In genomic region chr14:67999693-68000384, GRCh38 we compare ENCODE assay signal across 14 cellular contexts.
DNase-seq lines count a peak whose midpoint lies in the region; ATAC-seq, FAIRE-seq and TF ChIP-seq lines count a peak whose summit lies in the region.
"Had no signal": no experiment of that assay in that cellular context is flagged by ENCODE, and none has a peak within 500 bp of the region (broad histone marks: within the 10 kb centered on the region; RNA-seq: fewer than 3 reads in every experiment).

No MANE protein-coding gene starts in this region.

- peak; percentile 12 for DNase-seq in H54 (ENCODE audit: insufficient read length, low spot score)
- peak; percentile 44 for DNase-seq in adipocyte (ENCODE audit: low read depth)
- DNase-seq in glomerular visceral epithelial cell (ENCODE audit: extremely low spot score): peak; percentile 84
- no peak for DNase-seq in smooth muscle cell (lab: John Stamatoyannopoulos, UW; ENCODE audit: unreplicated experiment)
- no peak for DNase-seq in stimulated activated CD4-positive, alpha-beta T cell treated with anti-CD3 and anti-CD28 coated beads, Interleukin-4, amount 100 ng/mL, for 4 hours
- no peak for DNase-seq in NCI-H82 treated with DMSO at 0.1 percent for 48 hours (lab: John Stamatoyannopoulos, UW; ENCODE audit: unreplicated experiment)
- DNase-seq: activated CD4-positive, alpha-beta T cell treated with anti-CD3 and anti-CD28 coated beads for 36 hours; activated naive CD4-positive, alpha-beta T cell; DND-41; left colon; right cardiac atrium; SHP77 treated with DMSO at 0.1 percent for 48 hours had no signal

- H3K4me3 ChIP-seq in adipocyte (ENCODE audit: low read length): peak overlapping the region; percentile 63
- peak overlapping the region; percentile 24 for H3K4me3 ChIP-seq in smooth muscle cell

- peak overlapping the region; percentile 72 for H3K9ac ChIP-seq in adipocyte (ENCODE audit: low read length)
- peak overlapping the region; percentile 78 for H3K9ac ChIP-seq in smooth muscle cell (ENCODE audit: low read depth)

- peak overlapping the region; percentile 63 for H2AFZ ChIP-seq in smooth muscle cell (ENCODE audit: low read depth)

- no peaks in the 10 kb centered on the region for H3K9me3 ChIP-seq in adipocyte (ENCODE audit: control insufficient read depth, low read length)
- no peaks in the 10 kb centered on the region for H3K9me3 ChIP-seq in smooth muscle cell (replicated peaks; ENCODE audit: low read depth)

- TF ChIP-seq CTCF in smooth muscle cell (IDR thresholded peaks at IDR 0.05; ENCODE audit: borderline replicate concordance, insufficient read depth, poor library complexity, severe bottlenecking): no peak

- H3F3A ChIP-seq in smooth muscle cell (ENCODE audit: low read depth): peaks cover 7% of the 10 kb centered on the region

- H3K79me2 ChIP-seq in smooth muscle cell (ENCODE audit: low read depth): no peaks in the 10 kb centered on the region

- no peaks in the 10 kb centered on the region for H4K20me1 ChIP-seq in smooth muscle cell (ENCODE audit: low read depth)

- H3K27me3 ChIP-seq in adipocyte (replicated peaks; ENCODE audit: control insufficient read depth, insufficient read depth, low read length): no peaks in the 10 kb centered on the region
- H3K27me3 ChIP-seq in smooth muscle cell (ENCODE audit: low read depth): no peaks in the 10 kb centered on the region

- H3K4me2 ChIP-seq in smooth muscle cell: peak overlapping the region; percentile 83

- H3K36me3 ChIP-seq in adipocyte (ENCODE audit: control insufficient read depth, insufficient read depth, low read length, severe bottlenecking) (no peaks in the 10 kb centered on the region), smooth muscle cell (ENCODE audit: low read depth) (no peaks in the 10 kb centered on the region)

- TF ChIP-seq POLR2A in H54 (IDR thresholded peaks at IDR 0.05; ENCODE audit: low read depth, low read length): no peak

- ATAC-seq in GM18519 (IDR thresholded peaks at IDR 0.05; ENCODE audit: low FRiP score, unreplicated experiment) (no peak), GM19324 (IDR thresholded peaks at IDR 0.05; ENCODE audit: low FRiP score, unreplicated experiment) (no peak)
- ATAC-seq: activated CD4-positive, alpha-beta T cell treated with anti-CD3 and anti-CD28 coated beads for 36 hours; left colon; right cardiac atrium had no signal

- FAIRE-seq in H54 (lab: Jason Lieb, UNC): peak; percentile 81

- whole genome bisulfite sequencing in smooth muscle cell (ENCODE audit: low lambda C conversion rate): 26% methylated on average over 5 of the region's 5 CpGs

- H3K4me1 ChIP-seq in adipocyte (ENCODE audit: control insufficient read depth, insufficient read depth, low read length): peaks cover 18% of the 10 kb centered on the region
- peaks cover 14% of the 10 kb centered on the region for H3K4me1 ChIP-seq in smooth muscle cell (ENCODE audit: low read depth)

- peak overlapping the region; percentile 96 for H3K27ac ChIP-seq in smooth muscle cell (ENCODE audit: low read depth)

Comparison
In these comparisons a context has a peak if more than half of its experiments do, and no peak if none do; other contexts are left out.
1. DNase-seq: peak in H54 (single experiment), adipocyte (single experiment) and glomerular visceral epithelial cell (single experiment); none in smooth muscle cell (single experiment), stimulated activated CD4-positive, alpha-beta T cell treated with anti-CD3 and anti-CD28 coated beads, Interleukin-4, amount 100 ng/mL, for 4 hours (0 of 2) and NCI-H82 treated with DMSO at 0.1 percent for 48 hours (single experiment).